In the genomic region with DNA sequence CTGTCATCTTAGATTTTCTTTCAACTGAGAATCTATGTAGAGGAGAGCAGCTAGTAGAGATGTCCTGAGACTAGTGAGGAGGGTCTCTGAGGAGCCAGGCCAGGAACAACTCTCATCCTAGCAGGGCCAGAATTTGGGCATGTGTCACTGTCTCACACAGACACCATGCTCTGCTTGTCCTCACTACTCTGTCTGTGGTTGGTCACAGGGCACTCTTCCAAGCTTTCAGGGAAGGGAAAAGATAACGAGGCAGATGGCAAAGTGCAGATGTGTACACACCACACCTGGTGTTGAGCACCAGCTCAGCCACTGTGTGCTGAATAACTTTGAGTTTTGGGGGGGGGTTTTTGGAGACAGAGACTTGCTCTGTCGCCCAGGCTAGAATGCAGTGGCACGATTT, we compare ENCODE assay signal across 12 cellular contexts. TPM values are rescaled to one million over a fixed set of nuclear protein-coding genes. Genes with fewer than 3 reads are reported as not detected.
DNase-seq lines count a peak whose midpoint lies in the region; ATAC-seq and TF ChIP-seq lines count a peak whose summit lies in the region.
"Had no signal": no experiment of that assay in that cellular context is flagged by ENCODE, and none has a peak within 500 bp of the region (broad histone marks: within the 10 kb centered on the region; RNA-seq: fewer than 3 reads in every experiment).

No MANE protein-coding gene starts in this region.

- H3K9me3 ChIP-seq in T-helper 17 cell (ENCODE audit: control insufficient read depth, low read length, poor library complexity, severe bottlenecking) (no peaks in the 10 kb centered on the region), right cardiac atrium (ENCODE audit: control insufficient read depth, low read length) (no peaks in the 10 kb centered on the region), thoracic aorta (no peaks in the 10 kb centered on the region)
- H3K9me3 ChIP-seq: A549 had no signal

- TF ChIP-seq CTCF in thoracic aorta (IDR thresholded peaks at IDR 0.05): no peak

- H3K36me3 Mint-ChIP-seq in T-helper 17 cell (ENCODE audit: low read depth): no peaks in the 10 kb centered on the region
- H3K36me3 Mint-ChIP-seq: CD8-positive, alpha-beta T cell had no signal

- intact Hi-C loops in right cardiac atrium (cut with DNase I): loop anchor here (5.0 to 10.0 kb wide), 2 partner anchors 73 to 76 kb away; a partner anchor contains a TSS

- H3K27ac ChIP-seq in right cardiac atrium (ENCODE audit: low read length): peak overlapping the region; percentile 56
- H3K27ac ChIP-seq in thoracic aorta: peak overlapping the region; percentile 91 to 94
- H3K27ac ChIP-seq: A549 had no signal

- 65% methylated on average over 3 of the region's 3 CpGs for WGBS in right cardiac atrium

- no peak overlapping the region for H3K27ac Mint-ChIP-seq in T-helper 17 cell
- H3K27ac Mint-ChIP-seq: CD8-positive, alpha-beta T cell had no signal

- DNase-seq in NCI-H510A treated with DMSO at 0.1 percent for 48 hours (lab: John Stamatoyannopoulos, UW) (peak; percentile 23), NCI-H510A (lab: John Stamatoyannopoulos, UW) (no peak), T-helper 17 cell (no peak), right cardiac atrium (no peak), thoracic aorta (ENCODE audit: low spot score) (no peak), NCI-H128 (lab: John Stamatoyannopoulos, UW; ENCODE audit: unreplicated experiment) (no peak), T1000 (lab: John Stamatoyannopoulos, UW) (no peak), NCI-H226 (no peak)
- DNase-seq: CD8-positive, alpha-beta T cell; NCI-H187 treated with DMSO at 0.1 percent for 48 hours had no signal

- peaks cover 5% of the 10 kb centered on the region for H3K4me1 Mint-ChIP-seq in T-helper 17 cell

- peaks cover 2% of the 10 kb centered on the region for H3K4me1 ChIP-seq in right cardiac atrium (ENCODE audit: control insufficient read depth, insufficient read depth, low read length)
- H3K4me1 ChIP-seq in thoracic aorta (ENCODE audit: control insufficient read depth in 1 of 2, low read depth in 2 of 2): peaks cover 18 to 36% of the 10 kb centered on the region in 2 donors
- H3K4me1 ChIP-seq: A549 had no signal

- no peak for ATAC-seq in T-helper 17 cell
- peak; percentile 18 to 31 for ATAC-seq in right cardiac atrium
- ATAC-seq in thoracic aorta (ENCODE audit: insufficient number of reproducible peaks, low FRiP score, low read depth): no peak
- ATAC-seq: A549; CD8-positive, alpha-beta T cell; K562 had no signal

- H3K4me3 ChIP-seq in right cardiac atrium (ENCODE audit: low read length) (no peak overlapping the region), thoracic aorta (no peak overlapping the region)
- H3K4me3 ChIP-seq: A549, K562 had no signal

- H3K4me3 Mint-ChIP-seq in T-helper 17 cell: peak overlapping the region; percentile 28
- H3K4me3 Mint-ChIP-seq: CD8-positive, alpha-beta T cell had no signal

- H3K27me3 ChIP-seq in right cardiac atrium (ENCODE audit: control insufficient read depth, insufficient read depth) (no peaks in the 10 kb centered on the region), thoracic aorta (replicated peaks; ENCODE audit: insufficient read depth) (no peaks in the 10 kb centered on the region)

- no peaks in the 10 kb centered on the region for H3K36me3 ChIP-seq in thoracic aorta

- H3K27me3 Mint-ChIP-seq in T-helper 17 cell: peaks cover 55% of the 10 kb centered on the region

RNA-seq across cellular contexts. Expression of a gene that starts 2.5 kb away (rescaled TPM):
- 1 to 10 TPM in 1 of 2 donors, not detected in 1; 1.7 TPM for total RNA-seq in T-helper 17 cell
- total RNA-seq in right cardiac atrium: 100 to 1,000 TPM in 2 of 4 donors, 10 to 100 TPM in 2; 74.5 to 109 (median 97.9) TPM
- polyA plus RNA-seq in right cardiac atrium: 21.5 TPM
- total RNA-seq in thoracic aorta: 10 to 100 TPM; 36.7 to 50.9 TPM
- total RNA-seq: CD8-positive, alpha-beta T cell had no signal
- polyA plus RNA-seq: K562 had no signal

Comparison
In these comparisons a context has a peak if more than half of its experiments do, and no peak if none do; other contexts are left out.
1. ATAC-seq: peak in right cardiac atrium (2 of 2); none in T-helper 17 cell (single experiment) and thoracic aorta (single experiment).
2. RNA of a gene that starts 2.5 kb away (total RNA-seq): 74.5 to 109 TPM in right cardiac atrium and 36.7 to 50.9 TPM in thoracic aorta; 1.7 TPM in T-helper 17 cell; every median in the first group is over 10 times any median in the second.